16 cellular contexts compared by ENCODE assay signal in genomic region chr4:184387351-184387750, GRCh38.
DNase-seq lines count a peak whose midpoint lies in the region; ATAC-seq and TF ChIP-seq lines count a peak whose summit lies in the region.
"Had no signal": no experiment of that assay in that cellular context is flagged by ENCODE, and none has a peak within 500 bp of the region (broad histone marks: within the 10 kb centered on the region; RNA-seq: fewer than 3 reads in every experiment).

No MANE protein-coding gene starts in this region.

- no peaks in the 10 kb centered on the region for H3K27me3 ChIP-seq in breast epithelium
- no peaks in the 10 kb centered on the region for H3K27me3 ChIP-seq in duodenal mucosa (ENCODE audit: control insufficient read depth in 1 of 2, insufficient read depth in 2 of 2, low read length in 2 of 2)
- H3K27me3 ChIP-seq in neuronal stem cell (ENCODE audit: control insufficient read depth in 3 of 3, insufficient read depth in 3 of 3, low read depth in 1 of 3, low read length in 3 of 3): no peaks in the 10 kb centered on the region
- H3K27me3 ChIP-seq: MG63, ovary, SJSA1 had no signal

- TF ChIP-seq POLR2A in breast epithelium (IDR thresholded peaks at IDR 0.05): no peak

- BruUV-seq in MCF 10A (replicated peaks; lab: Mats Ljungman, UMichigan): no TSS peak

- H3K9me3 Mint-ChIP-seq in MCF 10A (ENCODE audit: unreplicated experiment): no peaks in the 10 kb centered on the region
- H3K9me3 Mint-ChIP-seq in stimulated activated effector memory CD8-positive, alpha-beta T cell treated with anti-CD3 and anti-CD28 coated beads, Interleukin-12 subunit alpha, Interleukin-12 subunit beta, amount 100 ng/mL, for 72 hours: no peaks in the 10 kb centered on the region

- no peak overlapping the region for H3K27ac Mint-ChIP-seq in MCF 10A (ENCODE audit: low read depth, unreplicated experiment)
- H3K27ac Mint-ChIP-seq in stimulated activated effector memory CD8-positive, alpha-beta T cell treated with anti-CD3 and anti-CD28 coated beads, Interleukin-12 subunit alpha, Interleukin-12 subunit beta, amount 100 ng/mL, for 72 hours: peak overlapping the region; percentile 63

- H3K4me1 Mint-ChIP-seq in MCF 10A (ENCODE audit: insufficient read depth, unreplicated experiment): peaks cover 27% of the 10 kb centered on the region
- peaks cover 44% of the 10 kb centered on the region for H3K4me1 Mint-ChIP-seq in stimulated activated effector memory CD8-positive, alpha-beta T cell treated with anti-CD3 and anti-CD28 coated beads, Interleukin-12 subunit alpha, Interleukin-12 subunit beta, amount 100 ng/mL, for 72 hours

- no peak overlapping the region for H3K14ac ChIP-seq in neuronal stem cell (ENCODE audit: low read length)

- ATAC-seq in HG02852 (IDR thresholded peaks at IDR 0.05; ENCODE audit: unreplicated experiment): peak; percentile 39
- no peak for ATAC-seq in stimulated activated effector memory CD8-positive, alpha-beta T cell treated with anti-CD3 and anti-CD28 coated beads, Interleukin-12 subunit alpha, Interleukin-12 subunit beta, amount 100 ng/mL, for 72 hours

- H3K4me3 ChIP-seq in breast epithelium (no peak overlapping the region), duodenal mucosa (ENCODE audit: low read depth in 1 of 2, low read length in 2 of 2) (no peak overlapping the region), neuronal stem cell (ENCODE audit: low read length in 2 of 2) (no peak overlapping the region)
- H3K4me3 ChIP-seq: MG63, ovary, SJSA1 had no signal

- H3K9me3 ChIP-seq in breast epithelium: no peaks in the 10 kb centered on the region
- no peaks in the 10 kb centered on the region for H3K9me3 ChIP-seq in duodenal mucosa (ENCODE audit: control insufficient read depth in 1 of 2, low read length in 2 of 2)
- H3K9me3 ChIP-seq in neuronal stem cell (replicated peaks in 1 of 2; ENCODE audit: control insufficient read depth in 2 of 2, insufficient read depth in 1 of 2, low read depth in 1 of 2, low read length in 2 of 2): peaks cover 2 to 6% of the 10 kb centered on the region in 2 donors
- H3K9me3 ChIP-seq: MG63, ovary had no signal

- H3K27ac ChIP-seq in breast epithelium (peak overlapping the region; percentile 80 to 86), duodenal mucosa (ENCODE audit: low read depth, low read length) (peak overlapping the region; percentile 3), neuronal stem cell (replicated peaks; ENCODE audit: low read length) (no peak overlapping the region)

- no peak overlapping the region for H3K4me2 ChIP-seq in neuronal stem cell (ENCODE audit: insufficient read depth, low read length, poor library complexity, severe bottlenecking)

- CTCF ChIA-PET in MCF 10A (lab: Yijun Ruan, JAX): no interaction called here

- H2BK12ac ChIP-seq in neuronal stem cell (ENCODE audit: low read length): no peak overlapping the region

- no peak overlapping the region for H2BK15ac ChIP-seq in neuronal stem cell (ENCODE audit: low read length)

- no peak overlapping the region for H3K18ac ChIP-seq in neuronal stem cell (ENCODE audit: low read length)

- no peak overlapping the region for H4K8ac ChIP-seq in neuronal stem cell (ENCODE audit: low read depth, low read length)

- H3K4me1 ChIP-seq in breast epithelium: peaks cover 4 to 8% of the 10 kb centered on the region in 2 donors
- H3K4me1 ChIP-seq in duodenal mucosa (ENCODE audit: control insufficient read depth in 1 of 2, insufficient read depth in 2 of 2, low read length in 2 of 2): peaks cover 49 to 50% of the 10 kb centered on the region in 2 donors
- peaks cover 29 to 40% of the 10 kb centered on the region in 2 donors for H3K4me1 ChIP-seq in neuronal stem cell (ENCODE audit: control insufficient read depth in 2 of 2, insufficient read depth in 1 of 2, low read depth in 1 of 2, low read length in 2 of 2)

- no peaks in the 10 kb centered on the region for H3K79me1 ChIP-seq in neuronal stem cell (ENCODE audit: low read depth, low read length)

- no peak overlapping the region for H3K4me3 Mint-ChIP-seq in MCF 10A (ENCODE audit: unreplicated experiment)
- H3K4me3 Mint-ChIP-seq in stimulated activated effector memory CD8-positive, alpha-beta T cell treated with anti-CD3 and anti-CD28 coated beads, Interleukin-12 subunit alpha, Interleukin-12 subunit beta, amount 100 ng/mL, for 72 hours: no peak overlapping the region

- H3K9ac ChIP-seq in duodenal mucosa (ENCODE audit: low read depth in 1 of 2, low read length in 2 of 2): peak overlapping the region in 1 of 2 donors; percentile 12
- no peak overlapping the region for H3K9ac ChIP-seq in neuronal stem cell (ENCODE audit: low read depth, low read length, poor library complexity)

- no peak overlapping the region for H2BK5ac ChIP-seq in neuronal stem cell (ENCODE audit: low read length)

- intact Hi-C loops in breast epithelium (cut with DNase I; ENCODE audit: low total_unique reads) (no loop called here), MCF 10A (cut with micrococcal nuclease) (no loop called here)

- POLR2A ChIA-PET in MCF 10A (lab: Yijun Ruan, JAX): no interaction called here

- TF ChIP-seq CTCF in breast epithelium (IDR thresholded peaks at IDR 0.05) (no peak), MCF 10A (IDR thresholded peaks at IDR 0.05; ENCODE audit: unreplicated experiment) (no peak)

- H2AFZ ChIP-seq in neuronal stem cell (ENCODE audit: low read length): no peak overlapping the region

- no peaks in the 10 kb centered on the region for H3K27me3 Mint-ChIP-seq in MCF 10A (ENCODE audit: insufficient read depth, unreplicated experiment)

- H3K36me3 ChIP-seq in breast epithelium: peaks cover 4% of the 10 kb centered on the region
- H3K36me3 ChIP-seq in duodenal mucosa (ENCODE audit: control insufficient read depth in 1 of 2, insufficient read depth in 2 of 2, low read length in 2 of 2): peaks cover 33 to 51% of the 10 kb centered on the region in 2 donors
- peaks cover 2 to 64% of the 10 kb centered on the region in 2 donors for H3K36me3 ChIP-seq in neuronal stem cell (replicated peaks in 1 of 2; ENCODE audit: control insufficient read depth in 2 of 2, insufficient read depth in 2 of 2, low read length in 2 of 2)
- H3K36me3 ChIP-seq: MG63, ovary had no signal

- H3K23ac ChIP-seq in neuronal stem cell (ENCODE audit: low read depth, low read length, poor library complexity): no peak overlapping the region

- H3K4ac ChIP-seq in neuronal stem cell (ENCODE audit: low read length): no peak overlapping the region

- H3K36me3 Mint-ChIP-seq in MCF 10A (ENCODE audit: insufficient read depth, unreplicated experiment): peaks cover 70% of the 10 kb centered on the region
- H3K36me3 Mint-ChIP-seq in stimulated activated effector memory CD8-positive, alpha-beta T cell treated with anti-CD3 and anti-CD28 coated beads, Interleukin-12 subunit alpha, Interleukin-12 subunit beta, amount 100 ng/mL, for 72 hours: peaks cover 63% of the 10 kb centered on the region

- no peak for DNase-seq in breast epithelium (ENCODE audit: low spot score in 2 of 2)
- no peak for DNase-seq in MCF 10A (ENCODE audit: unreplicated experiment)
- DNase-seq in stimulated activated effector memory CD8-positive, alpha-beta T cell treated with anti-CD3 and anti-CD28 coated beads, Interleukin-12 subunit alpha, Interleukin-12 subunit beta, amount 100 ng/mL, for 72 hours (ENCODE audit: low spot score in 2 of 2): no peak
- DNase-seq in glomerular visceral epithelial cell (ENCODE audit: extremely low spot score): no peak
- DNase-seq in NCI-H2107 treated with DMSO at 0.1 percent for 48 hours (lab: John Stamatoyannopoulos, UW; ENCODE audit: unreplicated experiment): no peak
- no peak for DNase-seq in neuronal stem cell (ENCODE audit: low spot score)
- DNase-seq: ACHN; activated CD4-positive, alpha-beta T cell treated with anti-CD3 and anti-CD28 coated beads for 1 hour; activated gamma-delta T cell; MG63; NCI-H524 treated with DMSO at 0.1 percent for 48 hours; ovary; stimulated activated CD4-positive, alpha-beta T cell treated with anti-CD3 and anti-CD28 coated beads, Interleukin-2, amount 100 ng/mL, for 48 hours had no signal

- no peak overlapping the region for H2BK120ac ChIP-seq in neuronal stem cell (ENCODE audit: low read depth, low read length)

- H2AK5ac ChIP-seq in neuronal stem cell (ENCODE audit: low read depth, low read length): no peak overlapping the region

- H4K91ac ChIP-seq in neuronal stem cell (ENCODE audit: low read depth, low read length, poor library complexity): no peak overlapping the region

- no CpG with 5 or more reads among the region's 6 CpGs for WGBS in neuronal stem cell (ENCODE audit: extremely low coverage in 2 of 2, insufficient read length in 2 of 2, insufficient replicate concordance in 1 of 2), 2 donors
